18 cellular contexts compared by ENCODE assay signal in the genomic region with DNA sequence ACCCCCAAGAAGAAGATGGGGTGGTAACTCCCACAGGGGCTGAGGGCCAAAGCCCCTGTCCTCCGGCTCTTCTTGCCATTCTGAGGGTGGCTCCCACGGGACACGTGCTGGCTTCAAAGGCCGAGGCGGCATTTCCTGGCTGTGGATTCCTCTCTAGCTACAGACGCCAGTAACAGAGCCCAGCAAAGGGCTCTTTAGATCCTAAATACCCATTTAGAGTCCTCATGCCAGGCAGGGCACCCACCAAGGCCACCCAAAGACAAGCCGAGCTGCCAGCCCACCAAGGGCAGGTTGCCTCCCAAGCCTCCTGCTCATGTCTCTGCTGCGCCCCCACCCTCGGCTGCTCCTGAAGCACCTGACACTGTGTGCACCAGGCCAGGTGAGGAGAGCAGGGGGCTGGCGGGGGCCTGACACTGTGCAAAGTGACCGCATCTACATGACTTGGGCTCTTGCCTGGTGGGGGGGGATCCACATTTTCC. TPM values are rescaled to one million over a fixed set of nuclear protein-coding genes. Genes with fewer than 3 reads are reported as not detected.
DNase-seq lines count a peak whose midpoint lies in the region; FAIRE-seq and TF ChIP-seq lines count a peak whose summit lies in the region.
"Had no signal": no experiment of that assay in that cellular context is flagged by ENCODE, and none has a peak within 500 bp of the region (broad histone marks: within the 10 kb centered on the region; RNA-seq: fewer than 3 reads in every experiment).

No MANE protein-coding gene starts in this region.

- peak overlapping the region in 8 of 11 experiments; percentile 26 to 74 (median 53); a peak in 14 of 22 replicates for H3K4me2 ChIP-seq in BLaER1 treated with 17β-estradiol and CSF1 and Interleukin-3, amounts not matched to agents 10 nM and 100 nM
- H3K4me2 ChIP-seq: GM23338 had no signal

- no peaks in the 10 kb centered on the region for H3K27me3 ChIP-seq in BLaER1 treated with 17β-estradiol and CSF1 and Interleukin-3, amounts not matched to agents 10 nM and 100 nM
- H3K27me3 ChIP-seq in sigmoid colon = no peaks in the 10 kb centered on the region

- H4K20me1 ChIP-seq in BLaER1 treated with 17β-estradiol and CSF1 and Interleukin-3, amounts not matched to agents 10 nM and 100 nM = peaks cover 13 to 79% (median 48%) of the 10 kb centered on the region in 11 experiments; a peak in 21 of 22 replicates

- CTCF ChIA-PET in RWPE1 (lab: Yijun Ruan, JAX) = interaction anchor here (1.1 kb wide), 1 partner anchor 113 kb away, joined by 3 read pairs; the partner anchor contains the start of gene C11orf86

- peaks cover 40 to 64% (median 55%) of the 10 kb centered on the region in 10 experiments for H3K4me1 ChIP-seq in BLaER1 treated with 17β-estradiol and CSF1 and Interleukin-3, amounts not matched to agents 10 nM and 100 nM
- no peaks in the 10 kb centered on the region for H3K4me1 ChIP-seq in kidney (ENCODE audit: control insufficient read depth in 1 of 2, insufficient read depth in 1 of 2, low read depth in 1 of 2, low read length in 2 of 2)
- peaks cover 0 to under 1% (median 0%) of the 10 kb centered on the region in 4 donors for H3K4me1 ChIP-seq in sigmoid colon
- H3K4me1 ChIP-seq: HAP-1 had no signal

- intact Hi-C loops in kidney (cut with DNase I) (no loop called here), sigmoid colon (cut with DNase I) (no loop called here)

- H3K9me3 ChIP-seq in BLaER1 treated with 17β-estradiol and CSF1 and Interleukin-3, amounts not matched to agents 10 nM and 100 nM (replicated peaks in 1 of 11) = no peaks in the 10 kb centered on the region
- H3K9me3 ChIP-seq in kidney (ENCODE audit: control insufficient read depth in 1 of 2, low read length in 2 of 2) (no peaks in the 10 kb centered on the region), sigmoid colon (no peaks in the 10 kb centered on the region)
- H3K9me3 ChIP-seq: HAP-1 had no signal

- TF ChIP-seq POLR2A in sigmoid colon (IDR thresholded peaks at IDR 0.05) = no peak

- H3K9ac ChIP-seq in BLaER1 treated with 17β-estradiol and CSF1 and Interleukin-3, amounts not matched to agents 10 nM and 100 nM = peak overlapping the region in 6 of 11 experiments; percentile 3 to 63 (median 37); a peak in 6 of 22 replicates
- no peak overlapping the region for H3K9ac ChIP-seq in kidney (ENCODE audit: low read length in 2 of 2)

- H3K4me3 ChIP-seq in BLaER1 treated with 17β-estradiol and CSF1 and Interleukin-3, amounts not matched to agents 10 nM and 100 nM = no peak overlapping the region
- H3K4me3 ChIP-seq in kidney (ENCODE audit: low read length in 2 of 2) = no peak overlapping the region
- no peak overlapping the region for H3K4me3 ChIP-seq in sigmoid colon
- no peak overlapping the region for H3K4me3 ChIP-seq in coronary artery
- H3K4me3 ChIP-seq: GM23338, HAP-1 had no signal

- no peak for TF ChIP-seq EP300 in sigmoid colon (IDR thresholded peaks at IDR 0.05)

- H3K36me3 ChIP-seq in BLaER1 treated with 17β-estradiol and CSF1 and Interleukin-3, amounts not matched to agents 10 nM and 100 nM = peaks cover 25 to 58% (median 37%) of the 10 kb centered on the region in 11 experiments; a peak in 21 of 22 replicates
- H3K36me3 ChIP-seq in kidney (ENCODE audit: control insufficient read depth in 1 of 2, insufficient read depth in 2 of 2, low read length in 2 of 2) (peaks cover 0 to 2% of the 10 kb centered on the region in 2 donors), sigmoid colon (no peaks in the 10 kb centered on the region)

- peak overlapping the region in 2 of 11 experiments; percentile 34 to 45; a peak in 3 of 22 replicates for H3K27ac ChIP-seq in BLaER1 treated with 17β-estradiol and CSF1 and Interleukin-3, amounts not matched to agents 10 nM and 100 nM
- peak overlapping the region; percentile 94 for H3K27ac ChIP-seq in RWPE1
- no peak overlapping the region for H3K27ac ChIP-seq in kidney (ENCODE audit: low read depth in 2 of 2, low read length in 2 of 2)
- H3K27ac ChIP-seq in sigmoid colon = no peak overlapping the region
- H3K27ac ChIP-seq in coronary artery = no peak overlapping the region
- H3K27ac ChIP-seq: C4-2B had no signal

- DNase-seq in RWPE1 (ENCODE audit: low spot score) (no peak), kidney (peak; percentile 63), sigmoid colon (peak; percentile 63), SKM-1 treated with dmso at 0.1 percent for 144 hours (lab: John Stamatoyannopoulos, UW; ENCODE audit: unreplicated experiment) (no peak), coronary artery (ENCODE audit: low spot score) (no peak)
- DNase-seq in stimulated activated naive CD4-positive, alpha-beta T cell (lab: John Stamatoyannopoulos, UW) = no peak
- DNase-seq: ACHN; CD4-positive, alpha-beta memory T cell; DMS153; DMS79 treated with DMSO at 0.1 percent for 48 hours; EL had no signal

- POLR2A ChIA-PET in RWPE1 (lab: Yijun Ruan, JAX; ENCODE audit: low non-redundant PET) = interaction anchor here (0.6 kb wide), 2 partner anchors 41 to 377 kb away, joined by 5 read pairs; no protein-coding TSS in a partner anchor

- no peak for TF ChIP-seq CTCF in RWPE1 (conservative IDR thresholded peaks at IDR 0.05; ENCODE audit: low read depth)
- TF ChIP-seq CTCF in kidney (IDR thresholded peaks at IDR 0.05; ENCODE audit: borderline replicate concordance, extremely low read depth, insufficient read depth) = no peak
- TF ChIP-seq CTCF in sigmoid colon (IDR thresholded peaks at IDR 0.05) = no peak
- TF ChIP-seq CTCF in coronary artery (IDR thresholded peaks at IDR 0.05) = no peak

- WGBS in sigmoid colon, 2 donors = 91 to 95% methylated on average over 11 of the region's 11 CpGs

- no peak for FAIRE-seq in kidney (lab: Jason Lieb, UNC)
- FAIRE-seq: D721Med, G401.6, GM12891 had no signal

RNA-seq across cellular contexts. Expression of gene LRFN4, which starts 5.7 kb away (rescaled TPM):
- total RNA-seq in kidney = 22.3 TPM
- polyA plus RNA-seq in kidney (ENCODE audit: insufficient read depth, low read depth, low replicate concordance) = 6.8 TPM
- total RNA-seq in sigmoid colon = 1 to 10 TPM; 4.2 to 6.8 (median 4.4) TPM
- polyA plus RNA-seq in sigmoid colon = 10 to 100 TPM in 1 of 3 donors, 1 to 10 TPM in 2; 4.2 to 32.2 (median 8.3) TPM

RNA-seq across cellular contexts. Expression of gene RCE1, which starts 19.4 kb away (rescaled TPM):
- 22.3 TPM for total RNA-seq in kidney
- 13.8 TPM for polyA plus RNA-seq in kidney (ENCODE audit: insufficient read depth, low read depth, low replicate concordance)
- total RNA-seq in sigmoid colon = 10 to 100 TPM in 1 of 4 donors, 1 to 10 TPM in 3; 6.1 to 23.0 (median 9.1) TPM
- 10 to 100 TPM in 1 of 3 donors, 1 to 10 TPM in 2; 7.8 to 21.8 (median 8.3) TPM for polyA plus RNA-seq in sigmoid colon

Comparison
In these comparisons a context has a peak if more than half of its experiments do, and no peak if none do; other contexts are left out.
1. H3K9ac ChIP-seq: peak in BLaER1 treated with 17β-estradiol and CSF1 and Interleukin-3, amounts not matched to agents 10 nM and 100 nM (6 of 11); none in kidney (0 of 2).
2. DNase-seq: peak in kidney (single experiment) and sigmoid colon (single experiment); none in RWPE1 (single experiment), SKM-1 treated with dmso at 0.1 percent for 144 hours (single experiment), stimulated activated naive CD4-positive, alpha-beta T cell (0 of 6) and coronary artery (single experiment).